ENCODE assay signal across 9 cellular contexts in genomic region chr19:43639507-43640423, GRCh38. TPM values are rescaled to one million over a fixed set of nuclear protein-coding genes. Genes with fewer than 3 reads are reported as not detected.
DNase-seq lines count a peak whose midpoint lies in the region; ATAC-seq, FAIRE-seq and TF ChIP-seq lines count a peak whose summit lies in the region.
"Had no signal": no experiment of that assay in that cellular context is flagged by ENCODE, and none has a peak within 500 bp of the region (broad histone marks: within the 10 kb centered on the region; RNA-seq: fewer than 3 reads in every experiment).

Gene CADM4 (minus strand): TSS chr19:43639850. CDS start chr19:43639790, 60 bp downstream.

- TF ChIP-seq RAD21 in GM12878 (IDR thresholded peaks at IDR 0.05; ENCODE audit: insufficient read depth, low read depth, low read length), result no peak

- BruUV-seq in GM12878 (replicated peaks; lab: Mats Ljungman, UMichigan), result no TSS peak

- H3K4me1 ChIP-seq in GM12878 (ENCODE audit: control insufficient read depth, insufficient read depth, low read length) (peaks cover 5% of the 10 kb centered on the region), iPS-20b (ENCODE audit: insufficient read depth, low read length) (peaks cover 14% of the 10 kb centered on the region; the same call in 1 of the 2 replicates), small intestine (ENCODE audit: control insufficient read depth in 2 of 2, insufficient read depth in 1 of 2, low read depth in 1 of 2, low read length in 1 of 2) (no peaks in the 10 kb centered on the region)

- H3K9me3 Mint-ChIP-seq in T-helper 1 cell treated with Interleukin-12 subunit alpha and Interleukin-12 subunit beta and Interleukin-4 antibody, amounts not matched to agents 30 μg/mL and 1 μg/mL, for 36 hours, result no peaks in the 10 kb centered on the region

- peaks cover 4% of the 10 kb centered on the region for H3K36me3 Mint-ChIP-seq in T-helper 1 cell treated with Interleukin-12 subunit alpha and Interleukin-12 subunit beta and Interleukin-4 antibody, amounts not matched to agents 30 μg/mL and 1 μg/mL, for 36 hours (ENCODE audit: low read depth)

- CTCF ChIA-PET in GM12878 (lab: Yijun Ruan, JAX), result no interaction called here

- peak within 1 kb of the TSS; percentile 62 for H3K4me2 ChIP-seq in GM12878 (ENCODE audit: control insufficient read depth, insufficient read depth)

- H4K20me1 ChIP-seq in GM12878 (ENCODE audit: control insufficient read depth, insufficient read depth), result no peaks in the 10 kb centered on the region

- DNase-seq in NCI-H1092 treated with DMSO at 0.1 percent for 48 hours (lab: John Stamatoyannopoulos, UW), result peak; percentile 4
- DNase-seq in NCI-H1092 (lab: John Stamatoyannopoulos, UW), result no peak
- no peak for DNase-seq in GM12878 (ENCODE audit: low read depth, low spot score)
- peak; percentile 33 for DNase-seq in small intestine

- SMC1A ChIA-PET in GM12878 (lab: Charles Lee; ENCODE audit: uncharacterized antibody, unreplicated experiment), result no interaction called here

- no peak for TF ChIP-seq EP300 in GM12878 (IDR thresholded peaks at IDR 0.05; ENCODE audit: borderline replicate concordance in 1 of 2, control insufficient read depth in 1 of 2, low read depth in 2 of 2, low read length in 2 of 2)

- no peaks in the 10 kb centered on the region for H3K79me2 ChIP-seq in GM12878 (ENCODE audit: control insufficient read depth, insufficient read depth, low read length)

- H3K4me1 Mint-ChIP-seq in T-helper 1 cell treated with Interleukin-12 subunit alpha and Interleukin-12 subunit beta and Interleukin-4 antibody, amounts not matched to agents 30 μg/mL and 1 μg/mL, for 36 hours (ENCODE audit: low read depth), result peaks cover 10% of the 10 kb centered on the region

- H3K27me3 ChIP-seq in GM12878 (replicated peaks in 1 of 2; ENCODE audit: control insufficient read depth in 2 of 2, insufficient read depth in 2 of 2, low read length in 1 of 2) (peaks cover 10 to 19% of the 10 kb centered on the region in 2 experiments), iPS-20b (ENCODE audit: insufficient read depth, low read length) (peaks cover 65% of the 10 kb centered on the region), small intestine (ENCODE audit: control insufficient read depth in 2 of 2, insufficient read depth in 2 of 2, low read length in 2 of 2) (peaks cover 0 to 5% of the 10 kb centered on the region in 2 donors)

- no peak within 1 kb of the TSS for H3K9ac ChIP-seq in GM12878 (ENCODE audit: control insufficient read depth, insufficient read depth, low read length)
- peak within 1 kb of the TSS; percentile 61; the same call in 1 of the 2 replicates for H3K9ac ChIP-seq in iPS-20b (ENCODE audit: low read depth, low read length)

- POLR2A ChIA-PET in GM12878 (lab: Charles Lee), result no interaction called here

- peaks cover 44% of the 10 kb centered on the region for H3K27me3 Mint-ChIP-seq in T-helper 1 cell treated with Interleukin-12 subunit alpha and Interleukin-12 subunit beta and Interleukin-4 antibody, amounts not matched to agents 30 μg/mL and 1 μg/mL, for 36 hours (ENCODE audit: low read depth)

- intact Hi-C loops in GM12878 (cut with micrococcal nuclease; ENCODE audit: unreplicated experiment), result no loop called here

- peak within 1 kb of the TSS; percentile 32; the same call in 1 of the 2 replicates for H3K4me3 ChIP-seq in GM12878
- peak within 1 kb of the TSS; percentile 82 for H3K4me3 ChIP-seq in iPS-20b (ENCODE audit: low read length)
- peak within 1 kb of the TSS; percentile 33 to 65 for H3K4me3 ChIP-seq in small intestine (ENCODE audit: low read depth in 1 of 2, low read length in 2 of 2)

- H3K27ac ChIP-seq in GM12878 (ENCODE audit: control insufficient read depth, insufficient read depth) (no peak within 1 kb of the TSS), iPS-20b (ENCODE audit: low read length) (no peak within 1 kb of the TSS), small intestine (ENCODE audit: low read depth in 1 of 2, low read length in 1 of 2) (no peak within 1 kb of the TSS)

- H3K9me3 ChIP-seq in GM12878 (replicated peaks; ENCODE audit: control insufficient read depth, insufficient read depth, low read length) (no peaks in the 10 kb centered on the region), iPS-20b (ENCODE audit: insufficient read depth, low read depth, low read length) (no peaks in the 10 kb centered on the region), small intestine (ENCODE audit: control insufficient read depth, low read depth) (no peaks in the 10 kb centered on the region)

- ATAC-seq in GM12878, result no peak; the same call in 2 of the 3 replicates
- ATAC-seq in HG02852 (IDR thresholded peaks at IDR 0.05; ENCODE audit: unreplicated experiment), result no peak
- no peak for ATAC-seq in HG02571 (IDR thresholded peaks at IDR 0.05; ENCODE audit: unreplicated experiment)

- RAD21 ChIA-PET in GM12878 (lab: Charles Lee; ENCODE audit: unreplicated experiment), result no interaction called here

- peak within 1 kb of the TSS; percentile 17; the same call in 1 of the 2 replicates for H2AFZ ChIP-seq in GM12878 (ENCODE audit: control insufficient read depth, low read depth, low read length)

- TF ChIP-seq POLR2A in GM12878 (IDR thresholded peaks at IDR 0.05; ENCODE audit: low read depth, low read length), result no peak

- FAIRE-seq in GM12878 (lab: Jason Lieb, UNC) (no peak), small intestine (lab: Jason Lieb, UNC) (no peak)
- FAIRE-seq: colon had no signal

- in situ Hi-C loops in GM12878 (cut with MboI), result no loop called here

- H3K27ac Mint-ChIP-seq in T-helper 1 cell treated with Interleukin-12 subunit alpha and Interleukin-12 subunit beta and Interleukin-4 antibody, amounts not matched to agents 30 μg/mL and 1 μg/mL, for 36 hours, result peak within 1 kb of the TSS; percentile 73

- no peaks in the 10 kb centered on the region for H3K36me3 ChIP-seq in GM12878 (ENCODE audit: control insufficient read depth in 2 of 2, insufficient read depth in 2 of 2, low read length in 1 of 2)
- no peaks in the 10 kb centered on the region for H3K36me3 ChIP-seq in iPS-20b (ENCODE audit: insufficient read depth, low read depth, low read length)
- H3K36me3 ChIP-seq in small intestine (ENCODE audit: control insufficient read depth in 2 of 2, insufficient read depth in 2 of 2, low read length in 2 of 2), result no peaks in the 10 kb centered on the region

- peak within 1 kb of the TSS; percentile 89 for H3K4me3 Mint-ChIP-seq in T-helper 1 cell treated with Interleukin-12 subunit alpha and Interleukin-12 subunit beta and Interleukin-4 antibody, amounts not matched to agents 30 μg/mL and 1 μg/mL, for 36 hours

- 42% methylated on average over 10 of the region's 112 CpGs for WGBS in GM12878 (ENCODE audit: insufficient coverage, insufficient replicate concordance, low lambda C conversion rate, missing lambda C conversion rate)
- 0 to 2% (median 1%) methylated on average over 38 to 112 of the region's 112 CpGs for WGBS in small intestine, 3 donors

- TF ChIP-seq CTCF in GM12878 (IDR thresholded peaks at IDR 0.05 in 2 of 3, conservative IDR thresholded peaks at IDR 0.05 in 1 of 3; ENCODE audit: control insufficient read depth in 2 of 3, extremely low read depth in 1 of 3, insufficient read depth in 1 of 3, low read depth in 3 of 3, low read length in 3 of 3), result no peak

TF ChIP-seq in GM12878, 131 proteins besides CTCF, POLR2A, EP300 and RAD21:
- TF ChIP-seq RELA (IDR thresholded peaks at IDR 0.05; ENCODE audit: borderline replicate concordance, partially characterized antibody), result no peak
- TF ChIP-seq STAT1 (conservative IDR thresholded peaks at IDR 0.05), result no peak
- TF ChIP-seq FOXK2 (IDR thresholded peaks at IDR 0.05), result no peak
- TF ChIP-seq ETV6 (conservative IDR thresholded peaks at IDR 0.05 in 1 of 2, IDR thresholded peaks at IDR 0.05 in 1 of 2; ENCODE audit: borderline replicate concordance in 1 of 2, low read depth in 1 of 2), result no peak

RNA-seq across cellular contexts. Expression of gene CADM4, which starts in this region (rescaled TPM):
- total RNA-seq in GM12878 (2013; cell fraction: nucleolus; rRNA removed), result not detected in 2 replicates
- total RNA-seq in GM12878 (2014; rRNA removed) (0.05 and 0.11 TPM in 2 replicates), GM12878 (2014; rRNA removed; fragmentation: Illumina TruSeq; extraction: Trizol) (0.09 TPM in 1 of 2 replicates, not detected in the other), GM12878 (2021) (0.11 TPM in 1 of 2 replicates, not detected in the other)
- not detected for polyA plus RNA-seq in GM12878 (2011; ENCODE audit: low read depth)
- polyA plus RNA-seq in GM12878 (2011; rRNA removed) (not detected in 2 replicates), GM12878 (2014; fragmentation: Illumina TruSeq; extraction: Trizol) (0.04 TPM in 1 of 2 replicates, not detected in the other), GM12878 (2014; fragmentation: Nextera tagmentation; extraction: Ambion mirVana) (not detected), GM12878 (2014; rRNA removed) (0.06 TPM in 1 of 2 replicates, not detected in the other), GM12878 (2016; fragmentation: Nextera tagmentation; extraction: Ambion mirVana) (under 1 TPM; 0.08 to 0.12 TPM), small intestine (1 to 10 TPM in 2 of 3 donors, not detected in 1; 1.1 to 6.8 TPM)
- 0.07 TPM in 1 of 2 replicates, not detected in the other for polyA plus RNA-seq in GM12878 (2011; cell fraction: cytosol; rRNA removed)
- polyA plus RNA-seq in GM12878 (2011; cell fraction: nucleus; rRNA removed), result 0.06 TPM in 2 replicates
- polyA plus RNA-seq in GM12878 (2012), result 0.18 and 0.20 TPM in 2 replicates
- 0.10 TPM in 1 of 2 replicates, not detected in the other for polyA minus RNA-seq in GM12878 (2011; rRNA and poly(A)+ RNA removed)
- not detected in 2 replicates for polyA minus RNA-seq in GM12878 (2011; cell fraction: cytosol; rRNA and poly(A)+ RNA removed)
- not detected in 2 replicates for polyA minus RNA-seq in GM12878 (2011; cell fraction: nucleus; rRNA and poly(A)+ RNA removed)

Comparison
In these comparisons a context has a peak if more than half of its experiments do, and no peak if none do; other contexts are left out.
1. DNase-seq: peak in NCI-H1092 treated with DMSO at 0.1 percent for 48 hours (single experiment) and small intestine (single experiment); none in NCI-H1092 (single experiment) and GM12878 (single experiment).
2. H3K4me3 ChIP-seq: peak in every context shown above with its lines; median percentile 82 in iPS-20b; 49 in small intestine; 32 in GM12878.